22 cellular contexts compared by ENCODE assay signal in genomic region chr1:248800459-248800858, GRCh38. TPM values are rescaled to one million over a fixed set of nuclear protein-coding genes. Genes with fewer than 3 reads are reported as not detected.
"Had no signal": no experiment of that assay in that cellular context is flagged by ENCODE, and none has a peak within 500 bp of the region (broad histone marks: within the 10 kb centered on the region; RNA-seq: fewer than 3 reads in every experiment).

No MANE protein-coding gene starts in this region.

- H3K36me3 ChIP-seq: heart left ventricle, neural progenitor cell, ovary, right atrium auricular region, sigmoid colon had no signal

- H3K27me3 ChIP-seq: neural progenitor cell, ovary, right atrium auricular region had no signal

- H3K4me3 ChIP-seq: heart left ventricle, mucosa of descending colon, neural progenitor cell, ovary, right atrium auricular region, sigmoid colon, skin epidermis had no signal

- H3K36me3 Mint-ChIP-seq: natural killer cell, neural progenitor cell had no signal

- H3K9me3 ChIP-seq: mucosa of descending colon, ovary had no signal

- DNase-seq: effector memory CD4-positive, alpha-beta T cell; heart left ventricle; islet precursor cell; mammary epithelial cell; mucosa of descending colon; natural killer cell; nucleus accumbens; ovary; sigmoid colon; stimulated activated CD4-positive, alpha-beta T cell treated with anti-CD3 and anti-CD28 coated beads, Interleukin-12 subunit alpha, Interleukin-12 subunit beta, amount 100 ng/mL, for 4 hours; stimulated activated naive CD4-positive, alpha-beta T cell treated with Interleukin-2 at 50 U/mL for 16 hours had no signal

- H3K4me1 Mint-ChIP-seq: neural progenitor cell had no signal

- H3K9me3 Mint-ChIP-seq: natural killer cell had no signal

- ATAC-seq: esophagus mucosa, heart left ventricle, left lobe of liver, mucosa of descending colon, natural killer cell had no signal

- H3K9ac ChIP-seq: neural progenitor cell had no signal

- H3K4me3 Mint-ChIP-seq: natural killer cell, neural progenitor cell had no signal

- H3K27ac Mint-ChIP-seq: natural killer cell, neural progenitor cell had no signal

- H3K4me2 ChIP-seq: neural progenitor cell had no signal

- H3K27ac ChIP-seq: heart left ventricle, neural progenitor cell, ovary, right atrium auricular region, sigmoid colon, skin epidermis had no signal

- H3K4me1 ChIP-seq: neural progenitor cell, right atrium auricular region, sigmoid colon had no signal

- H2AFZ ChIP-seq: neural progenitor cell had no signal

RNA-seq across cellular contexts. Expression of gene LYPD8, which starts 44.9 kb away (rescaled TPM):
- total RNA-seq: esophagus mucosa, frontal cortex, glomerular endothelial cell, heart left ventricle, left lobe of liver, lower leg skin, mesenteric fat pad, natural killer cell, posterior vena cava, right atrium auricular region, urinary bladder had no signal
